ENCODE assay signal across 8 cellular contexts in the genomic region with DNA sequence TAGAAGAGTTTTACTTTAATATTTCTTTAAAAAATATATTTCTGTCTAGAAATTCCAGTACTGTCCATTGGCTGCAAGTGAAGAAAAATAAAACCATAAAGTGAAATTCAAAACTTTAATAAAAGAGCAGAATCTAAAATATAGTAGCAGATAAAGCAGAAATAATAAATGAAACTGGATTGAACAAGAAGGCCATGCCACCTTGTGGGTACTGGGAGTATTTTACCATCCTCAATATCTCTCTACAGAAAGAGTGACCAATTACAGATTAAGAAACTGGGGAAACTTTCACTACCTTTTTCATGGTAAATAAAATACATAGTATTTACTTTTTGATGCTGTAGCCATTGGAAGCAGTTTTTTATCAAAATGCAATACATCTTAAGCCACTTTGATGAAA.
DNase-seq lines count a peak whose midpoint lies in the region; ATAC-seq and TF ChIP-seq lines count a peak whose summit lies in the region.

No MANE protein-coding gene starts in this region.

- intact Hi-C loops in A673 (cut with micrococcal nuclease; ENCODE audit: unreplicated experiment) = loop anchor here (5.0 to 10.0 kb wide), 3 partner anchors 354 to 614 kb away; no protein-coding TSS in a partner anchor
- intact Hi-C loops in dorsolateral prefrontal cortex (cut with DNase I) = no loop called here

- DNase-seq in A673 (ENCODE audit: low spot score) (peak; percentile 63), NCI-H2196 (lab: John Stamatoyannopoulos, UW; ENCODE audit: unreplicated experiment) (peak; percentile 43), dorsolateral prefrontal cortex (no peak), renal cortical epithelial cell (ENCODE audit: low read depth) (peak; percentile 51), coronary artery (ENCODE audit: low spot score) (no peak)
- DNase-seq in activated CD4-positive, alpha-beta T cell treated with anti-CD3 and anti-CD28 coated beads, Interleukin-2, amount 50 U/mL, for 1 hour = no peak
- no peak for DNase-seq in central memory CD4-positive, alpha-beta T cell

- CTCF ChIA-PET in A673 (lab: Charles Lee) = no interaction called here

- peak; percentile 39 for ATAC-seq in GM18858 (IDR thresholded peaks at IDR 0.05; ENCODE audit: unreplicated experiment)

- H3K27ac ChIP-seq in A673 (ENCODE audit: low read depth, low read length, poor library complexity, severe bottlenecking) = no peak overlapping the region
- H3K27ac ChIP-seq in dorsolateral prefrontal cortex = no peak overlapping the region
- no peak overlapping the region for H3K27ac ChIP-seq in coronary artery

- H3K4me1 ChIP-seq in A673 (ENCODE audit: insufficient read depth, low read length, poor library complexity, severe bottlenecking) = peaks cover 12% of the 10 kb centered on the region

- H3K9me3 ChIP-seq in A673 (ENCODE audit: low read depth, low read length, poor library complexity, severe bottlenecking) = no peaks in the 10 kb centered on the region

- POLR2A ChIA-PET in A673 (lab: Charles Lee; ENCODE audit: low non-redundant PET) = no interaction called here

- no peak overlapping the region for H3K4me3 ChIP-seq in A673 (ENCODE audit: low read depth, low read length, poor library complexity, severe bottlenecking)
- no peak overlapping the region for H3K4me3 ChIP-seq in dorsolateral prefrontal cortex
- no peak overlapping the region for H3K4me3 ChIP-seq in coronary artery

- H3K36me3 ChIP-seq in A673 (ENCODE audit: insufficient read depth, low read length, poor library complexity, severe bottlenecking) = no peaks in the 10 kb centered on the region

- TF ChIP-seq CTCF in A673 (conservative IDR thresholded peaks at IDR 0.05; ENCODE audit: low read depth, low read length) (peak; percentile 81), dorsolateral prefrontal cortex (IDR thresholded peaks at IDR 0.05 in 54 of 56, conservative IDR thresholded peaks at IDR 0.05 in 2 of 56; ENCODE audit: low read depth in 1 of 56, partially characterized antibody in 56 of 56) (peak; percentile 25 to 71 (median 52)), coronary artery (IDR thresholded peaks at IDR 0.05) (no peak)

- BruUV-seq in A673 (replicated peaks; lab: Mats Ljungman, UMichigan) = no TSS peak

- no peaks in the 10 kb centered on the region for H3K27me3 ChIP-seq in A673 (replicated peaks; ENCODE audit: insufficient read depth, low read depth, low read length, poor library complexity)
- peaks cover 0 to 2% (median 0%) of the 10 kb centered on the region in 45 donors for H3K27me3 ChIP-seq in dorsolateral prefrontal cortex

Comparison
In these comparisons a context has a peak if more than half of its experiments do, and no peak if none do; other contexts are left out.
1. DNase-seq: peak in A673 (single experiment), NCI-H2196 (single experiment) and renal cortical epithelial cell (single experiment); none in dorsolateral prefrontal cortex (0 of 10), activated CD4-positive, alpha-beta T cell treated with anti-CD3 and anti-CD28 coated beads, Interleukin-2, amount 50 U/mL, for 1 hour (single experiment), central memory CD4-positive, alpha-beta T cell (single experiment) and coronary artery (single experiment).